Comparison of ENCODE assay signal across 24 cellular contexts in the genomic region with DNA sequence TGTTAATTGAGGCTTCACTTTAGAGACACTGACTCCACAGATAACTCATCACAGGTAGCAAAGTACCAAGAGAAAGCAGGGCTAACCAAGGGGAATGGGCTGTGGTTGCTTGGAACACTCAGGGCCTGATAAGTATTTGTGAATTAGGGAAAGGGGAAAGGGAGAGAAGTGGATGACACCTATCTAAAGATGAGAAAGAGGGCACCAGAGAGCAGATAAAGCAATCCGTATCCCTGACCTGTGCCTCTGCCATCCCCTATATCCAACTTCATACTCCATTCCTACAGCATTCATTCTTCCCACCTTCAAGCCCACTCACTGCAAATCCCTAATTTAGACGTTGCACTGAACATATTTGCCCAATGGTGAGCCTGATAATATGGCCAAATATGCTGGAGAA. TPM values are rescaled to one million over a fixed set of nuclear protein-coding genes. Genes with fewer than 3 reads are reported as not detected.
A peak's percentile ranks its signal among the peaks of the same experiment; 100 is the strongest.
DNase-seq lines count a peak whose midpoint lies in the region; ATAC-seq and TF ChIP-seq lines count a peak whose summit lies in the region.
"Had no signal": no experiment of that assay in that cellular context is flagged by ENCODE, and none has a peak within 500 bp of the region (broad histone marks: within the 10 kb centered on the region; RNA-seq: fewer than 3 reads in every experiment).

No MANE protein-coding gene starts in this region.

- no peak overlapping the region for H4K8ac ChIP-seq in H9 (replicated peaks; ENCODE audit: insufficient read length, low read depth, low read length)

- H3K9me3 Mint-ChIP-seq in H9 (peaks cover 5 to 9% of the 10 kb centered on the region in 2 experiments), WTC11 (peaks cover 16% of the 10 kb centered on the region)
- H3K9me3 Mint-ChIP-seq: activated T-cell treated with anti-CD3 and anti-CD28 coated beads, Interleukin-2, amount 50 U/mL, for 72 hours had no signal

- no peaks in the 10 kb centered on the region for H3K79me2 ChIP-seq in H9 (ENCODE audit: insufficient read depth, low read length)

- no peak overlapping the region for H3T11ph ChIP-seq in H9 (ENCODE audit: low read length)

- H3K27me3 ChIP-seq in H9 (ENCODE audit: insufficient read depth, low read length) (no peaks in the 10 kb centered on the region), iPS-20b (ENCODE audit: insufficient read depth, low read length) (no peaks in the 10 kb centered on the region)
- H3K27me3 ChIP-seq: upper lobe of right lung had no signal

- H3K36me3 Mint-ChIP-seq in H9 (ENCODE audit: insufficient read depth in 1 of 3, low read depth in 3 of 3): peaks cover 1 to 3% (median 3%) of the 10 kb centered on the region in 3 experiments; a peak in 5 of 7 replicates
- H3K36me3 Mint-ChIP-seq in WTC11: peaks cover 6% of the 10 kb centered on the region
- H3K36me3 Mint-ChIP-seq: activated naive CD4-positive, alpha-beta T cell treated with anti-CD3 and anti-CD28 coated beads, Interleukin-2, amount 10 ng/mL, durations not matched to agents 7 days and 5 days; CD8-positive, alpha-beta memory T cell had no signal

- H3K9ac ChIP-seq in H9 (ENCODE audit: extremely low read depth, insufficient read length, low read length) (no peak overlapping the region), iPS-20b (ENCODE audit: low read depth, low read length) (no peak overlapping the region)

- no peaks in the 10 kb centered on the region for H3K36me3 ChIP-seq in iPS-20b (ENCODE audit: insufficient read depth, low read depth, low read length)
- H3K36me3 ChIP-seq: SJSA1, upper lobe of right lung had no signal

- DNase-seq in H9: no peak
- no peak for DNase-seq in WTC11 (ENCODE audit: low spot score)
- DNase-seq in central memory CD4-positive, alpha-beta T cell: no peak
- DNase-seq in NCI-H748 (lab: John Stamatoyannopoulos, UW; ENCODE audit: unreplicated experiment): no peak
- DNase-seq in NCI-H510A (lab: John Stamatoyannopoulos, UW): no peak
- DNase-seq in effector CD8-positive, alpha-beta T cell (lab: John Stamatoyannopoulos, UW): no peak
- DNase-seq: activated CD4-positive, alpha-beta T cell treated with anti-CD3 and anti-CD28 coated beads for 48 hours; activated naive CD4-positive, alpha-beta T cell treated with anti-CD3 and anti-CD28 coated beads, Interleukin-2, amount 10 ng/mL, durations not matched to agents 7 days and 5 days; activated T-cell treated with anti-CD3 and anti-CD28 coated beads, Interleukin-2, amount 50 U/mL, for 72 hours; amniotic stem cell; CD8-positive, alpha-beta memory T cell; dermis blood vessel endothelial cell; DMS53; GDM1; HFFc6; mammary epithelial cell; NCI-H1694 treated with DMSO at 0.1 percent for 48 hours; NCI-H345; stimulated activated CD4-positive, alpha-beta T cell treated with anti-CD3 and anti-CD28 coated beads, Interleukin-2, amount 100 ng/mL, for 24 hours; upper lobe of right lung had no signal

- no peak overlapping the region for H2BK20ac ChIP-seq in H9 (ENCODE audit: low read depth, low read length, poor library complexity, severe bottlenecking)

- POLR2A ChIA-PET in WTC11 (lab: Charles Lee): no interaction called here

- H3K14ac ChIP-seq in H9 (ENCODE audit: insufficient read depth, low read length): no peak overlapping the region

- no peak overlapping the region for H4K5ac ChIP-seq in H9 (ENCODE audit: insufficient read length, low read depth, low read length)

- no peak overlapping the region for H2BK120ac ChIP-seq in H9 (ENCODE audit: low read depth, low read length, poor library complexity, severe bottlenecking)

- H4K20me1 ChIP-seq in H9 (ENCODE audit: control insufficient read depth, insufficient read depth, insufficient read length): no peaks in the 10 kb centered on the region

- H3K27ac ChIP-seq in C4-2B (no peak overlapping the region), H9 (ENCODE audit: insufficient read length, low read depth, low read length) (no peak overlapping the region), iPS-20b (ENCODE audit: low read length) (no peak overlapping the region)
- H3K27ac ChIP-seq: SJSA1, upper lobe of right lung had no signal

- no CpG with 5 or more reads among the region's 2 CpGs for WGBS in H9 (ENCODE audit: extremely low coverage, insufficient read length, low lambda C conversion rate)

- no peak overlapping the region for H4K91ac ChIP-seq in H9 (ENCODE audit: insufficient read length, low read depth, low read length)

- H3K4me1 ChIP-seq in H9 (ENCODE audit: insufficient read depth, low read length) (peaks cover 2% of the 10 kb centered on the region; the same call in 1 of the 2 replicates), iPS-20b (ENCODE audit: insufficient read depth, low read length) (no peaks in the 10 kb centered on the region; the same call in 1 of the 2 replicates)
- H3K4me1 ChIP-seq: SJSA1, upper lobe of right lung had no signal

- H3K79me1 ChIP-seq in H9 (ENCODE audit: insufficient read depth, low read depth, low read length, poor library complexity, severe bottlenecking): no peaks in the 10 kb centered on the region

- H2BK12ac ChIP-seq in H9 (ENCODE audit: insufficient read length, low read depth, low read length): no peak overlapping the region

- TF ChIP-seq CTCF in C4-2B (conservative IDR thresholded peaks at IDR 0.05): 0 out of 2 replicates have a peak, but pooled peaks have one; percentile 18
- TF ChIP-seq CTCF in H9 (conservative IDR thresholded peaks at IDR 0.05): peak; percentile 54
- no peak for TF ChIP-seq CTCF in WTC11 (IDR thresholded peaks at IDR 0.05)

- peak; percentile 89 for ATAC-seq in WTC11
- ATAC-seq: activated T-cell treated with anti-CD3 and anti-CD28 coated beads, Interleukin-2, amount 50 U/mL, for 72 hours had no signal

- H3K4me2 ChIP-seq in H9 (ENCODE audit: insufficient read depth, insufficient read length, low read length): peak overlapping the region; percentile 3
- H3K4me2 ChIP-seq: smooth muscle cell had no signal

- peak overlapping the region; percentile 3; the same call in 1 of the 2 replicates for H3K4me3 ChIP-seq in iPS-20b (ENCODE audit: low read length)
- H3K4me3 ChIP-seq: SJSA1, smooth muscle cell had no signal

- H2AK5ac ChIP-seq in H9 (ENCODE audit: insufficient read length, low read length): no peak overlapping the region

- no peak overlapping the region for H2AFZ ChIP-seq in H9 (ENCODE audit: low read length)

- H2BK5ac ChIP-seq in H9 (ENCODE audit: insufficient read length, low read length): no peak overlapping the region

- CTCF ChIA-PET in WTC11 (lab: Charles Lee): interaction anchor here (0.8 to 1.5 kb wide), 4 partner anchors 10 to 91 kb away, joined by 3 to 9 read pairs (median 7); no protein-coding TSS in a partner anchor

- H3K56ac ChIP-seq in H9 (ENCODE audit: insufficient read length, low read depth, low read length): no peak overlapping the region

- H3K4me1 Mint-ChIP-seq in H9: peaks cover 5 to 18% of the 10 kb centered on the region in 2 experiments
- H3K4me1 Mint-ChIP-seq in WTC11: peaks cover 16% of the 10 kb centered on the region
- H3K4me1 Mint-ChIP-seq: activated naive CD4-positive, alpha-beta T cell treated with anti-CD3 and anti-CD28 coated beads, Interleukin-2, amount 10 ng/mL, durations not matched to agents 7 days and 5 days had no signal

- no peaks in the 10 kb centered on the region for H3K23me2 ChIP-seq in H9 (ENCODE audit: insufficient read length, low read depth, low read length, poor library complexity, severe bottlenecking)

- H3K27me3 Mint-ChIP-seq in H9 (ENCODE audit: low read depth): peaks cover 2% of the 10 kb centered on the region; the same call in 1 of the 2 replicates
- no peaks in the 10 kb centered on the region; the same call in 1 of the 2 replicates for H3K27me3 Mint-ChIP-seq in WTC11 (ENCODE audit: low read depth)

- H3K4me3 Mint-ChIP-seq in H9: peak overlapping the region in 1 of 2 experiments; percentile 53; a peak in 2 of 5 replicates
- H3K4me3 Mint-ChIP-seq in WTC11: peak overlapping the region; percentile 34; the same call in 1 of the 2 replicates
- H3K4me3 Mint-ChIP-seq: activated naive CD4-positive, alpha-beta T cell treated with anti-CD3 and anti-CD28 coated beads, Interleukin-2, amount 10 ng/mL, durations not matched to agents 7 days and 5 days; activated T-cell treated with anti-CD3 and anti-CD28 coated beads, Interleukin-2, amount 50 U/mL, for 72 hours; CD8-positive, alpha-beta memory T cell had no signal

- no peak overlapping the region for H3K18ac ChIP-seq in H9 (ENCODE audit: insufficient read length, low read depth, low read length)

- H3K4ac ChIP-seq in H9 (ENCODE audit: low read depth, low read length): no peak overlapping the region

- H3K9me3 ChIP-seq in H9 (ENCODE audit: control insufficient read depth, low read depth, low read length): no peaks in the 10 kb centered on the region
- peaks cover 3% of the 10 kb centered on the region; the same call in 1 of the 2 replicates for H3K9me3 ChIP-seq in iPS-20b (ENCODE audit: insufficient read depth, low read depth, low read length)
- H3K9me3 ChIP-seq: upper lobe of right lung had no signal

- H2BK15ac ChIP-seq in H9 (ENCODE audit: low read depth, low read length): no peak overlapping the region

- no peak overlapping the region for H3K27ac Mint-ChIP-seq in H9
- no peak overlapping the region for H3K27ac Mint-ChIP-seq in WTC11
- H3K27ac Mint-ChIP-seq: activated naive CD4-positive, alpha-beta T cell treated with anti-CD3 and anti-CD28 coated beads, Interleukin-2, amount 10 ng/mL, durations not matched to agents 7 days and 5 days; activated T-cell treated with anti-CD3 and anti-CD28 coated beads, Interleukin-2, amount 50 U/mL, for 72 hours; HFFc6 had no signal

- no peak overlapping the region for H3K23ac ChIP-seq in H9 (ENCODE audit: insufficient read length, low read depth, low read length)

TF ChIP-seq in WTC11, 78 proteins besides CTCF, POLR2A, EP300 and RAD21 (continues in another document):
- TF ChIP-seq, protein P1, sequence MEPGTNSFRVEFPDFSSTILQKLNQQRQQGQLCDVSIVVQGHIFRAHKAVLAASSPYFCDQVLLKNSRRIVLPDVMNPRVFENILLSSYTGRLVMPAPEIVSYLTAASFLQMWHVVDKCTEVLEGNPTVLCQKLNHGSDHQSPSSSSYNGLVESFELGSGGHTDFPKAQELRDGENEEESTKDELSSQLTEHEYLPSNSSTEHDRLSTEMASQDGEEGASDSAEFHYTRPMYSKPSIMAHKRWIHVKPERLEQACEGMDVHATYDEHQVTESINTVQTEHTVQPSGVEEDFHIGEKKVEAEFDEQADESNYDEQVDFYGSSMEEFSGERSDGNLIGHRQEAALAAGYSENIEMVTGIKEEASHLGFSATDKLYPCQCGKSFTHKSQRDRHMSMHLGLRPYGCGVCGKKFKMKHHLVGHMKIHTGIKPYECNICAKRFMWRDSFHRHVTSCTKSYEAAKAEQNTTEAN (CRISPR knock-in tag; IDR thresholded peaks at IDR 0.05): no peak
- no peak for TF ChIP-seq GRHL2 (CRISPR knock-in tag; IDR thresholded peaks at IDR 0.05; ENCODE audit: insufficient replicate concordance, severe bottlenecking)

RNA-seq across cellular contexts. Expression of a gene that starts 43.0 kb away (rescaled TPM):
- total RNA-seq in H9 (2021) (147 and 151 TPM in 2 replicates), WTC11 (2021) (138 to 142 TPM (median 140 TPM) in 3 replicates)
